In the genomic region with DNA sequence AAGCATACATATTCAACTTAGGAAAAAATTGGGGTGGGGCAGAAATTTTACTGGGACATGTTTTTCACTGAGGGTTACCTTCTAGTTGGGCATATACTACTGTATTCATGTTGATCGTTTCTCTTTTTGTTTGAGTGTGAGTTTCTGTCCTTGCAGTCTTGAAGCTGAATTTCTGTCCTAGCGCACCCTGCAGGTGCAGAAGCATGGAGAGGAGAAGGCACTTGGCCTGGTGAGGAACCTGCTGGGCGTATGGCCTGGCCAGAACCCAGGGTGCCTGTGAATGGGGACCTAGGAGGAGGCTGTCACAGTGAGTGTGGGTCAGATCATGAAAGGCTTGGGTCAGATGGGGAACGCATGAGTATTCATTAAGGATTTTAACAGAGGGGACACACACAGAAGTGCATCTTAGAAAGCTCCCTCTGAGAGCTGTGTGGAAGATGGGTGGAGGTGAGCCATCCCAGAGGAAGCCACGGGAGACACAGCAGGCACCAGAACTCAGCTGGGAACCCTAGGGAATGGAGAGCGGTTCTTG, we compare ENCODE assay signal across 26 cellular contexts. TPM values are rescaled to one million over a fixed set of nuclear protein-coding genes. Genes with fewer than 3 reads are reported as not detected.
DNase-seq lines count a peak whose midpoint lies in the region; ATAC-seq and TF ChIP-seq lines count a peak whose summit lies in the region.
"Had no signal": no experiment of that assay in that cellular context is flagged by ENCODE, and none has a peak within 500 bp of the region (broad histone marks: within the 10 kb centered on the region; RNA-seq: fewer than 3 reads in every experiment).

No MANE protein-coding gene starts in this region.

- no peaks in the 10 kb centered on the region for H3K79me2 ChIP-seq in OCI-LY1 (ENCODE audit: insufficient read depth, low read length)

- no peaks in the 10 kb centered on the region for H3K36me3 ChIP-seq in OCI-LY1 (ENCODE audit: insufficient read depth, low read length)
- H3K36me3 ChIP-seq: gastrocnemius medialis, tibial nerve had no signal

- no peaks in the 10 kb centered on the region for H3K4me1 ChIP-seq in OCI-LY1 (ENCODE audit: insufficient read depth, low read length, severe bottlenecking)
- H3K4me1 ChIP-seq: gastrocnemius medialis, tibial nerve had no signal

- peak overlapping the region; percentile 4 for H3K27ac Mint-ChIP-seq in stimulated activated effector memory CD8-positive, alpha-beta T cell treated with anti-CD3 and anti-CD28 coated beads, Interleukin-12 subunit alpha, Interleukin-12 subunit beta, amount 100 ng/mL, for 72 hours
- no peak overlapping the region for H3K27ac Mint-ChIP-seq in activated T-helper 1 cell treated with anti-CD3 and anti-CD28 coated beads, Interleukin-12 subunit alpha, Interleukin-12 subunit beta, Interleukin-2, Interleukin-4 antibody, amounts not matched to agents 30 ng/mL and 10 ng/mL and 1 ng/mL, durations not matched to agents 14 hours and 24 hours and 36 hours
- H3K27ac Mint-ChIP-seq: activated CD4-positive, alpha-beta T cell treated with anti-CD3 and anti-CD28 coated beads, Interleukin-2, amount 10 ng/mL, durations not matched to agents 7 days and 5 days; activated naive CD8-positive, alpha-beta T cell treated with anti-CD3 and anti-CD28 coated beads for 36 hours; activated T-helper 17 cell treated with anti-CD3 and anti-CD28 coated beads, Interleukin-2, amount 50 U/mL, for 72 hours had no signal

- no peaks in the 10 kb centered on the region for H3K9me3 ChIP-seq in OCI-LY1 (ENCODE audit: low read length)
- H3K9me3 ChIP-seq: gastrocnemius medialis, tibial nerve had no signal

- no peak overlapping the region for H2AFZ ChIP-seq in OCI-LY1 (ENCODE audit: low read length)

- H3K4me2 ChIP-seq in OCI-LY1 (ENCODE audit: low read length): no peak overlapping the region

- peaks cover 7% of the 10 kb centered on the region for H3K27me3 Mint-ChIP-seq in activated T-helper 1 cell treated with anti-CD3 and anti-CD28 coated beads, Interleukin-12 subunit alpha, Interleukin-12 subunit beta, Interleukin-2, Interleukin-4 antibody, amounts not matched to agents 30 ng/mL and 10 ng/mL and 1 ng/mL, durations not matched to agents 14 hours and 24 hours and 36 hours (ENCODE audit: insufficient read depth)
- H3K27me3 Mint-ChIP-seq: activated CD4-positive, alpha-beta T cell treated with anti-CD3 and anti-CD28 coated beads, Interleukin-2, amount 10 ng/mL, durations not matched to agents 7 days and 5 days had no signal

- H3K27ac ChIP-seq in OCI-LY1 (ENCODE audit: low read depth, low read length, poor library complexity, severe bottlenecking): no peak overlapping the region
- H3K27ac ChIP-seq: gastrocnemius medialis, SK-N-MC, skin epidermis, tibial nerve had no signal

- no peaks in the 10 kb centered on the region for H3K9me3 Mint-ChIP-seq in stimulated activated effector memory CD8-positive, alpha-beta T cell treated with anti-CD3 and anti-CD28 coated beads, Interleukin-12 subunit alpha, Interleukin-12 subunit beta, amount 100 ng/mL, for 72 hours
- no peaks in the 10 kb centered on the region for H3K9me3 Mint-ChIP-seq in activated T-helper 1 cell treated with anti-CD3 and anti-CD28 coated beads, Interleukin-12 subunit alpha, Interleukin-12 subunit beta, Interleukin-2, Interleukin-4 antibody, amounts not matched to agents 30 ng/mL and 10 ng/mL and 1 ng/mL, durations not matched to agents 14 hours and 24 hours and 36 hours
- H3K9me3 Mint-ChIP-seq: activated CD4-positive, alpha-beta T cell treated with anti-CD3 and anti-CD28 coated beads, Interleukin-2, amount 10 ng/mL, durations not matched to agents 7 days and 5 days; activated naive CD8-positive, alpha-beta T cell treated with anti-CD3 and anti-CD28 coated beads for 36 hours; activated T-helper 17 cell treated with anti-CD3 and anti-CD28 coated beads, Interleukin-2, amount 50 U/mL, for 72 hours had no signal

- no peak overlapping the region for H3K4me3 ChIP-seq in OCI-LY1 (ENCODE audit: low read depth, low read length, poor library complexity, severe bottlenecking)
- H3K4me3 ChIP-seq: gastrocnemius medialis, SK-N-MC, skin epidermis, tibial nerve had no signal

- H3K4me3 Mint-ChIP-seq in stimulated activated effector memory CD8-positive, alpha-beta T cell treated with anti-CD3 and anti-CD28 coated beads, Interleukin-12 subunit alpha, Interleukin-12 subunit beta, amount 100 ng/mL, for 72 hours: no peak overlapping the region
- no peak overlapping the region for H3K4me3 Mint-ChIP-seq in activated T-helper 1 cell treated with anti-CD3 and anti-CD28 coated beads, Interleukin-12 subunit alpha, Interleukin-12 subunit beta, Interleukin-2, Interleukin-4 antibody, amounts not matched to agents 30 ng/mL and 10 ng/mL and 1 ng/mL, durations not matched to agents 14 hours and 24 hours and 36 hours
- H3K4me3 Mint-ChIP-seq: activated CD4-positive, alpha-beta T cell treated with anti-CD3 and anti-CD28 coated beads, Interleukin-2, amount 10 ng/mL, durations not matched to agents 7 days and 5 days; activated naive CD8-positive, alpha-beta T cell treated with anti-CD3 and anti-CD28 coated beads for 36 hours; activated T-helper 17 cell treated with anti-CD3 and anti-CD28 coated beads, Interleukin-2, amount 50 U/mL, for 72 hours had no signal

- DNase-seq in NCI-H146 (lab: John Stamatoyannopoulos, UW) (peak; percentile 14), NCI-H146 treated with DMSO at 0.1 percent for 48 hours (lab: John Stamatoyannopoulos, UW; ENCODE audit: unreplicated experiment) (no peak), left colon (no peak)
- DNase-seq in stimulated activated effector memory CD8-positive, alpha-beta T cell treated with anti-CD3 and anti-CD28 coated beads, Interleukin-12 subunit alpha, Interleukin-12 subunit beta, amount 100 ng/mL, for 72 hours (ENCODE audit: low spot score in 2 of 2): no peak
- no peak for DNase-seq in activated T-helper 1 cell treated with anti-CD3 and anti-CD28 coated beads, Interleukin-12 subunit alpha, Interleukin-12 subunit beta, Interleukin-2, Interleukin-4 antibody, amounts not matched to agents 30 ng/mL and 10 ng/mL and 1 ng/mL, durations not matched to agents 14 hours and 24 hours and 36 hours (ENCODE audit: low spot score)
- DNase-seq: activated CD4-positive, alpha-beta T cell treated with anti-CD3 and anti-CD28 coated beads, Interleukin-2, amount 10 ng/mL, durations not matched to agents 7 days and 5 days; activated naive CD8-positive, alpha-beta T cell treated with anti-CD3 and anti-CD28 coated beads for 36 hours; effector CD4-positive, alpha-beta T cell; gastrocnemius medialis; HCEC 1CT; hippocampal formation; Kasumi-1; NCI-H1048; NCI-H2081; NCI-H446; stimulated activated CD4-positive, alpha-beta T cell treated with anti-CD3 and anti-CD28 coated beads, Interleukin-2, amount 100 ng/mL, for 48 hours; stimulated activated naive CD4-positive, alpha-beta T cell treated with Interleukin-2 at 50 U/mL for 16 hours; T-helper 2 cell had no signal

- peak; percentile 25; the same call in 1 of the 2 replicates for TF ChIP-seq CTCF in OCI-LY1 (IDR thresholded peaks at IDR 0.05; ENCODE audit: low read length)

- H3K9me2 ChIP-seq in OCI-LY1 (ENCODE audit: low read depth, low read length): no peaks in the 10 kb centered on the region

- H4K20me1 ChIP-seq in OCI-LY1 (ENCODE audit: insufficient read depth, low read length): no peaks in the 10 kb centered on the region

- no peak overlapping the region for H3K9ac ChIP-seq in OCI-LY1 (ENCODE audit: low read length)

- no peaks in the 10 kb centered on the region for H3F3A ChIP-seq in OCI-LY1 (ENCODE audit: insufficient read depth, low read length)

- H3K4me1 Mint-ChIP-seq in stimulated activated effector memory CD8-positive, alpha-beta T cell treated with anti-CD3 and anti-CD28 coated beads, Interleukin-12 subunit alpha, Interleukin-12 subunit beta, amount 100 ng/mL, for 72 hours: no peaks in the 10 kb centered on the region
- H3K4me1 Mint-ChIP-seq in activated T-helper 1 cell treated with anti-CD3 and anti-CD28 coated beads, Interleukin-12 subunit alpha, Interleukin-12 subunit beta, Interleukin-2, Interleukin-4 antibody, amounts not matched to agents 30 ng/mL and 10 ng/mL and 1 ng/mL, durations not matched to agents 14 hours and 24 hours and 36 hours (ENCODE audit: low read depth): no peaks in the 10 kb centered on the region
- H3K4me1 Mint-ChIP-seq: activated naive CD8-positive, alpha-beta T cell treated with anti-CD3 and anti-CD28 coated beads for 36 hours; activated T-helper 17 cell treated with anti-CD3 and anti-CD28 coated beads, Interleukin-2, amount 50 U/mL, for 72 hours had no signal

- peak; percentile 25 for ATAC-seq in left colon
- ATAC-seq in stimulated activated effector memory CD8-positive, alpha-beta T cell treated with anti-CD3 and anti-CD28 coated beads, Interleukin-12 subunit alpha, Interleukin-12 subunit beta, amount 100 ng/mL, for 72 hours: no peak
- ATAC-seq in HG03139 (IDR thresholded peaks at IDR 0.05; ENCODE audit: unreplicated experiment): no peak
- no peak for ATAC-seq in HG02678 (IDR thresholded peaks at IDR 0.05; ENCODE audit: unreplicated experiment)
- ATAC-seq: activated T-helper 17 cell treated with anti-CD3 and anti-CD28 coated beads, Interleukin-2, amount 50 U/mL, for 72 hours; gastrocnemius medialis had no signal

- intact Hi-C loops in left colon (cut with DNase I, micrococcal nuclease): no loop called here
- intact Hi-C loops in activated T-helper 1 cell treated with anti-CD3 and anti-CD28 coated beads, Interleukin-12 subunit alpha, Interleukin-12 subunit beta, Interleukin-2, Interleukin-4 antibody, amounts not matched to agents 30 ng/mL and 10 ng/mL and 1 ng/mL, durations not matched to agents 14 hours and 24 hours and 36 hours (cut with micrococcal nuclease): no loop called here

- no peaks in the 10 kb centered on the region for H3K27me3 ChIP-seq in OCI-LY1 (ENCODE audit: insufficient read depth, low read length)
- H3K27me3 ChIP-seq: gastrocnemius medialis, tibial nerve had no signal

- no peaks in the 10 kb centered on the region for H3K36me3 Mint-ChIP-seq in stimulated activated effector memory CD8-positive, alpha-beta T cell treated with anti-CD3 and anti-CD28 coated beads, Interleukin-12 subunit alpha, Interleukin-12 subunit beta, amount 100 ng/mL, for 72 hours
- no peaks in the 10 kb centered on the region for H3K36me3 Mint-ChIP-seq in activated T-helper 1 cell treated with anti-CD3 and anti-CD28 coated beads, Interleukin-12 subunit alpha, Interleukin-12 subunit beta, Interleukin-2, Interleukin-4 antibody, amounts not matched to agents 30 ng/mL and 10 ng/mL and 1 ng/mL, durations not matched to agents 14 hours and 24 hours and 36 hours (ENCODE audit: low read depth)
- H3K36me3 Mint-ChIP-seq: activated naive CD8-positive, alpha-beta T cell treated with anti-CD3 and anti-CD28 coated beads for 36 hours had no signal

RNA-seq across cellular contexts. Expression of a gene that starts 36.8 kb away (rescaled TPM):
- 1 to 10 TPM; 3.2 to 6.4 TPM for total RNA-seq in left colon
- 0.86 TPM in 1 of 2 replicates, not detected in the other for total RNA-seq in activated T-helper 1 cell treated with anti-CD3 and anti-CD28 coated beads, Interleukin-12 subunit alpha, Interleukin-12 subunit beta, Interleukin-2, Interleukin-4 antibody, amounts not matched to agents 30 ng/mL and 10 ng/mL and 1 ng/mL, durations not matched to agents 14 hours and 24 hours and 36 hours
- total RNA-seq: A172; activated CD4-positive, alpha-beta T cell treated with anti-CD3 and anti-CD28 coated beads, Interleukin-2, amount 10 ng/mL, durations not matched to agents 7 days and 5 days; activated T-helper 17 cell treated with anti-CD3 and anti-CD28 coated beads, Interleukin-2, amount 50 U/mL, for 72 hours had no signal
